Comparison of ENCODE assay signal across 9 cellular contexts in genomic region chr9:128913048-128913900, GRCh38. TPM values are rescaled to one million over a fixed set of nuclear protein-coding genes. Genes with fewer than 3 reads are reported as not detected.
DNase-seq lines count a peak whose midpoint lies in the region; ATAC-seq lines count a peak whose summit lies in the region.
"Had no signal": no experiment of that assay in that cellular context is flagged by ENCODE, and none has a peak within 500 bp of the region (broad histone marks: within the 10 kb centered on the region; RNA-seq: fewer than 3 reads in every experiment).

No MANE protein-coding gene starts in this region.

- H3K4me3 Mint-ChIP-seq in activated T-helper 17 cell treated with anti-CD3 and anti-CD28 coated beads, Interleukin-2, amount 50 U/mL, for 72 hours: peak overlapping the region; percentile 58

- H3K4me1 ChIP-seq in right cardiac atrium (ENCODE audit: control insufficient read depth, insufficient read depth, low read length): peaks cover 40% of the 10 kb centered on the region
- H3K4me1 ChIP-seq in skeletal muscle tissue (ENCODE audit: control insufficient read depth in 3 of 3, insufficient read depth in 3 of 3, low read length in 3 of 3): peaks cover 55 to 74% (median 72%) of the 10 kb centered on the region in 3 donors

- H3K4me3 ChIP-seq in right cardiac atrium (ENCODE audit: low read length) (no peak overlapping the region), skeletal muscle tissue (ENCODE audit: low read length in 3 of 3) (peak overlapping the region in 1 of 3 donors; percentile 13)

- H3K9me3 ChIP-seq in right cardiac atrium (ENCODE audit: control insufficient read depth, low read length): no peaks in the 10 kb centered on the region
- H3K9me3 ChIP-seq in skeletal muscle tissue (ENCODE audit: control insufficient read depth in 3 of 3, low read length in 3 of 3): no peaks in the 10 kb centered on the region

- ATAC-seq in activated T-helper 17 cell treated with anti-CD3 and anti-CD28 coated beads, Interleukin-2, amount 50 U/mL, for 72 hours (replicated peaks): no peak
- ATAC-seq in right cardiac atrium: peak; percentile 12 to 30
- ATAC-seq in HG02623 (IDR thresholded peaks at IDR 0.05; ENCODE audit: unreplicated experiment): no peak

- peak overlapping the region; percentile 91 for H3K27ac Mint-ChIP-seq in activated T-helper 17 cell treated with anti-CD3 and anti-CD28 coated beads, Interleukin-2, amount 50 U/mL, for 72 hours

- H3K36me3 ChIP-seq in skeletal muscle tissue (ENCODE audit: control insufficient read depth in 3 of 3, insufficient read depth in 3 of 3, low read length in 3 of 3): peaks cover 24 to 34% (median 26%) of the 10 kb centered on the region in 3 donors

- H3K4me1 Mint-ChIP-seq in activated T-helper 17 cell treated with anti-CD3 and anti-CD28 coated beads, Interleukin-2, amount 50 U/mL, for 72 hours: peaks cover 18% of the 10 kb centered on the region

- H3K9me3 Mint-ChIP-seq in activated T-helper 17 cell treated with anti-CD3 and anti-CD28 coated beads, Interleukin-2, amount 50 U/mL, for 72 hours: no peaks in the 10 kb centered on the region

- DNase-seq in GM03348 (ENCODE audit: low spot score) (peak; percentile 54), right cardiac atrium (peak; percentile 49 to 75 (median 72)), SIG-M5 treated with dmso at 0.1 percent for 504 hours (lab: John Stamatoyannopoulos, UW; ENCODE audit: unreplicated experiment) (no peak), NCI-H2107 (lab: John Stamatoyannopoulos, UW) (no peak)
- DNase-seq in effector CD4-positive, alpha-beta T cell: no peak
- DNase-seq: MV-4-11 had no signal

- peak overlapping the region in 1 of 3 donors; percentile 64 for H3K9ac ChIP-seq in skeletal muscle tissue (ENCODE audit: low read depth in 1 of 3, low read length in 3 of 3)

- intact Hi-C loops in right cardiac atrium (cut with DNase I): no loop called here

- H3K27me3 Mint-ChIP-seq in activated T-helper 17 cell treated with anti-CD3 and anti-CD28 coated beads, Interleukin-2, amount 50 U/mL, for 72 hours: no peaks in the 10 kb centered on the region

- no peaks in the 10 kb centered on the region for H3K27me3 ChIP-seq in right cardiac atrium (ENCODE audit: control insufficient read depth, insufficient read depth)
- no peaks in the 10 kb centered on the region for H3K27me3 ChIP-seq in skeletal muscle tissue (ENCODE audit: control insufficient read depth in 3 of 3, insufficient read depth in 3 of 3, low read length in 3 of 3)

- peaks cover 72% of the 10 kb centered on the region for H3K36me3 Mint-ChIP-seq in activated T-helper 17 cell treated with anti-CD3 and anti-CD28 coated beads, Interleukin-2, amount 50 U/mL, for 72 hours (ENCODE audit: low read depth)

- H3K27ac ChIP-seq in right cardiac atrium (ENCODE audit: low read length) (peak overlapping the region; percentile 61), skeletal muscle tissue (ENCODE audit: low read depth, low read length) (peak overlapping the region; percentile 28)

- 47% methylated on average over 15 of the region's 15 CpGs for whole genome bisulfite sequencing in right cardiac atrium

RNA-seq across cellular contexts. Expression of gene PHYHD1, which starts 7.5 kb away (rescaled TPM):
- total RNA-seq in activated T-helper 17 cell treated with anti-CD3 and anti-CD28 coated beads, Interleukin-2, amount 50 U/mL, for 72 hours: under 1 TPM in 1 of 2 donors, not detected in 1; 0.77 TPM
- total RNA-seq in right cardiac atrium (10 to 100 TPM; 30.4 to 64.4 (median 38.0) TPM), skeletal muscle tissue (17.7 TPM)
- polyA plus RNA-seq in right cardiac atrium: 57.8 TPM

RNA-seq across cellular contexts. Expression of gene LRRC8A, which starts 31.3 kb away (rescaled TPM):
- total RNA-seq in activated T-helper 17 cell treated with anti-CD3 and anti-CD28 coated beads, Interleukin-2, amount 50 U/mL, for 72 hours: 10 to 100 TPM; 19.3 to 24.5 TPM
- total RNA-seq in right cardiac atrium (10 to 100 TPM; 22.5 to 49.8 (median 26.3) TPM), skeletal muscle tissue (9.9 TPM)
- 28.3 TPM for polyA plus RNA-seq in right cardiac atrium

RNA-seq across cellular contexts. Expression of gene KYAT1, which starts 31.5 kb away (rescaled TPM):
- total RNA-seq in activated T-helper 17 cell treated with anti-CD3 and anti-CD28 coated beads, Interleukin-2, amount 50 U/mL, for 72 hours: 10 to 100 TPM; 20.1 to 29.6 TPM
- 10 to 100 TPM; 10.1 to 18.0 (median 14.0) TPM for total RNA-seq in right cardiac atrium
- polyA plus RNA-seq in right cardiac atrium: 14.7 TPM
- total RNA-seq in skeletal muscle tissue: 2.1 TPM

RNA-seq across cellular contexts. Expression of gene DOLK, which starts 34.1 kb away (rescaled TPM):
- 1 to 10 TPM; 5.3 to 8.5 TPM for total RNA-seq in activated T-helper 17 cell treated with anti-CD3 and anti-CD28 coated beads, Interleukin-2, amount 50 U/mL, for 72 hours
- 10 to 100 TPM; 10.0 to 11.8 (median 11.2) TPM for total RNA-seq in right cardiac atrium
- polyA plus RNA-seq in right cardiac atrium: 9.6 TPM
- total RNA-seq in skeletal muscle tissue: 11.5 TPM

RNA-seq across cellular contexts. Expression of gene NUP188, which starts 34.2 kb away (rescaled TPM):
- total RNA-seq in activated T-helper 17 cell treated with anti-CD3 and anti-CD28 coated beads, Interleukin-2, amount 50 U/mL, for 72 hours: 100 to 1,000 TPM; 110 to 115 TPM
- 10 to 100 TPM; 16.1 to 24.6 (median 17.8) TPM for total RNA-seq in right cardiac atrium
- polyA plus RNA-seq in right cardiac atrium: 9.8 TPM
- 36.5 TPM for total RNA-seq in skeletal muscle tissue

Comparison
In these comparisons a context has a peak if more than half of its experiments do, and no peak if none do; other contexts are left out.
1. DNase-seq: peak in GM03348 (single experiment) and right cardiac atrium (3 of 3); none in SIG-M5 treated with dmso at 0.1 percent for 504 hours (single experiment), NCI-H2107 (single experiment) and effector CD4-positive, alpha-beta T cell (single experiment).
2. ATAC-seq: peak in right cardiac atrium (2 of 2); none in activated T-helper 17 cell treated with anti-CD3 and anti-CD28 coated beads, Interleukin-2, amount 50 U/mL, for 72 hours (single experiment) and HG02623 (single experiment).
3. RNA of gene PHYHD1, which starts 7.5 kb away (total RNA-seq): 30.4 to 64.4 TPM in right cardiac atrium and 17.7 TPM in skeletal muscle tissue (single experiment); 0.77 TPM in activated T-helper 17 cell treated with anti-CD3 and anti-CD28 coated beads, Interleukin-2, amount 50 U/mL, for 72 hours; every median in the first group is over 10 times any median in the second.